ENCODE assay signal across 17 cellular contexts in genomic region chr13:73107970-73108369, GRCh38.
"Had no signal": no experiment of that assay in that cellular context is flagged by ENCODE, and none has a peak within 500 bp of the region (broad histone marks: within the 10 kb centered on the region; RNA-seq: fewer than 3 reads in every experiment).

No MANE protein-coding gene starts in this region.

- H3K4me3 ChIP-seq: colonic mucosa, lower lobe of right lung, right atrium auricular region, tibial artery had no signal

- H3K27me3 ChIP-seq: colonic mucosa, right atrium auricular region, tibial artery had no signal

- H3K27ac ChIP-seq: colonic mucosa, lower lobe of right lung, right atrium auricular region, tibial artery had no signal

- ATAC-seq: lower lobe of right lung had no signal

- H3K4me1 ChIP-seq: colonic mucosa, lower lobe of right lung, right atrium auricular region, tibial artery had no signal

- H3K36me3 ChIP-seq: colonic mucosa, lower lobe of right lung, right atrium auricular region, tibial artery had no signal

- H3K9me3 ChIP-seq: colonic mucosa, lower lobe of right lung, right atrium auricular region, tibial artery had no signal

- DNase-seq: activated CD4-positive, alpha-beta memory T cell treated with anti-CD3 and anti-CD28 coated beads for 36 hours; activated CD4-positive, alpha-beta T cell treated with anti-CD3 and anti-CD28 coated beads for 4 hours; activated naive CD4-positive, alpha-beta T cell; activated naive CD8-positive, alpha-beta T cell treated with anti-CD3 and anti-CD28 coated beads, Interleukin-2, amount 10 ng/mL, durations not matched to agents 7 days and 5 days; activated T-cell treated with anti-CD3 and anti-CD28 coated beads for 4 hours; amygdala; central memory CD4-positive, alpha-beta T cell; colonic mucosa; endodermal cell; foreskin fibroblast; hippocampal formation; lower lobe of right lung; naive B cell; stimulated activated CD4-positive, alpha-beta T cell treated with anti-CD3 and anti-CD28 coated beads, Interleukin-2, amount 100 ng/mL, for 24 hours; stimulated activated naive CD4-positive, alpha-beta T cell treated with Interleukin-2 at 50 U/mL for 16 hours; tibial artery had no signal
